Comparison of ENCODE assay signal across 22 cellular contexts in genomic region chr12:82877963-82878362, GRCh38.
"Had no signal": no experiment of that assay in that cellular context is flagged by ENCODE, and none has a peak within 500 bp of the region (broad histone marks: within the 10 kb centered on the region; RNA-seq: fewer than 3 reads in every experiment).

No MANE protein-coding gene starts in this region.

- H3K4me3 Mint-ChIP-seq: effector memory CD8-positive, alpha-beta T cell; memory B cell; mesothelial cell of epicardium; natural killer cell; neural crest cell; stimulated activated memory B cell treated with anti-CD40 and anti-IgM and Interleukin-4, amounts not matched to agents 10 μg/mL and 1 μg/mL and 100 μg/mL, for 72 hours had no signal

- H3K27ac ChIP-seq: epithelial cell of prostate, esophagus squamous epithelium, hepatocyte, left ventricle myocardium inferior, lower lobe of right lung, ovary, right lobe of liver, stomach had no signal

- ATAC-seq: effector memory CD8-positive, alpha-beta T cell; left cardiac atrium; lower lobe of right lung; natural killer cell; right lobe of liver; stimulated activated memory B cell treated with anti-CD40 and anti-IgM and Interleukin-4, amounts not matched to agents 10 μg/mL and 1 μg/mL and 100 μg/mL, for 72 hours had no signal

- H3K9me3 ChIP-seq: esophagus squamous epithelium, left ventricle myocardium inferior, lower lobe of right lung, ovary, right lobe of liver, stomach had no signal

- H3K27me3 Mint-ChIP-seq: effector memory CD8-positive, alpha-beta T cell; memory B cell; progenitor cell of endocrine pancreas; stimulated activated memory B cell treated with anti-CD40 and anti-IgM and Interleukin-4, amounts not matched to agents 10 μg/mL and 1 μg/mL and 100 μg/mL, for 72 hours had no signal

- FAIRE-seq: kidney had no signal

- H3K79me2 ChIP-seq: hepatocyte had no signal

- H3K4me2 ChIP-seq: hepatocyte had no signal

- H3K36me3 ChIP-seq: esophagus squamous epithelium, left ventricle myocardium inferior, lower lobe of right lung, ovary, right lobe of liver, stomach had no signal

- H3K27me3 ChIP-seq: esophagus squamous epithelium, hepatocyte, ovary, right lobe of liver, stomach had no signal

- H3K4me3 ChIP-seq: esophagus squamous epithelium, hepatocyte, left ventricle myocardium inferior, lower lobe of right lung, ovary, right lobe of liver, stomach had no signal

- H3K36me3 Mint-ChIP-seq: mesothelial cell of epicardium; stimulated activated memory B cell treated with anti-CD40 and anti-IgM and Interleukin-4, amounts not matched to agents 10 μg/mL and 1 μg/mL and 100 μg/mL, for 72 hours had no signal

- H2AFZ ChIP-seq: hepatocyte had no signal

- H3K27ac Mint-ChIP-seq: effector memory CD8-positive, alpha-beta T cell; memory B cell; mesothelial cell of epicardium; natural killer cell; stimulated activated memory B cell treated with anti-CD40 and anti-IgM and Interleukin-4, amounts not matched to agents 10 μg/mL and 1 μg/mL and 100 μg/mL, for 72 hours had no signal

- H3K4me1 Mint-ChIP-seq: memory B cell; natural killer cell; stimulated activated memory B cell treated with anti-CD40 and anti-IgM and Interleukin-4, amounts not matched to agents 10 μg/mL and 1 μg/mL and 100 μg/mL, for 72 hours had no signal

- H3K9me3 Mint-ChIP-seq: memory B cell; mesothelial cell of epicardium; neural crest cell; stimulated activated memory B cell treated with anti-CD40 and anti-IgM and Interleukin-4, amounts not matched to agents 10 μg/mL and 1 μg/mL and 100 μg/mL, for 72 hours had no signal

- H3K4me1 ChIP-seq: right lobe of liver had no signal

- DNase-seq: effector memory CD8-positive, alpha-beta T cell; esophagus squamous epithelium; foreskin fibroblast; kidney; left cardiac atrium; left ventricle myocardium inferior; lower lobe of right lung; natural killer cell; nucleus accumbens; ovary; right lobe of liver; stimulated activated CD4-positive, alpha-beta T cell treated with anti-CD3 and anti-CD28 coated beads, Interleukin-4, amount 100 ng/mL, for 1 hour; stimulated activated CD8-positive, alpha-beta memory T cell treated with anti-CD3 and anti-CD28 coated beads, Interleukin-4, amount 100 ng/mL, for 48 hours; stomach; trophoblast cell had no signal
